Comparison of ENCODE assay signal across 28 cellular contexts in genomic region chr15:81992523-81992922, GRCh38.
"Had no signal": no experiment of that assay in that cellular context is flagged by ENCODE, and none has a peak within 500 bp of the region (broad histone marks: within the 10 kb centered on the region; RNA-seq: fewer than 3 reads in every experiment).

No MANE protein-coding gene starts in this region.

- H3K27me3 Mint-ChIP-seq: progenitor cell of endocrine pancreas had no signal

- H3K79me2 ChIP-seq: parathyroid adenoma had no signal

- H3K9me3 ChIP-seq: ovary, psoas muscle, right lobe of liver, thyroid gland, upper lobe of right lung had no signal

- ATAC-seq: naive thymus-derived CD4-positive, alpha-beta T cell; natural killer cell; psoas muscle; right cardiac atrium; right lobe of liver; stimulated activated effector memory CD8-positive, alpha-beta T cell treated with anti-CD3 and anti-CD28 coated beads, Interleukin-12 subunit alpha, Interleukin-12 subunit beta, amount 100 ng/mL, for 72 hours; stimulated activated naive B cell treated with anti-CD40 and anti-IgM and Interleukin-4, amounts not matched to agents 10 μg/mL and 1 μg/mL and 100 μg/mL, for 72 hours; upper lobe of right lung had no signal

- H2AFZ ChIP-seq: neural progenitor cell, parathyroid adenoma had no signal

- H3K9ac ChIP-seq: neural progenitor cell, parathyroid adenoma had no signal

- H3K36me3 Mint-ChIP-seq: stimulated activated effector memory CD8-positive, alpha-beta T cell treated with anti-CD3 and anti-CD28 coated beads, Interleukin-12 subunit alpha, Interleukin-12 subunit beta, amount 100 ng/mL, for 72 hours had no signal

- H3K27ac Mint-ChIP-seq: naive thymus-derived CD4-positive, alpha-beta T cell; natural killer cell; nephron progenitor cell; neural progenitor cell; progenitor cell of endocrine pancreas; stimulated activated effector memory CD8-positive, alpha-beta T cell treated with anti-CD3 and anti-CD28 coated beads, Interleukin-12 subunit alpha, Interleukin-12 subunit beta, amount 100 ng/mL, for 72 hours; stimulated activated naive B cell treated with anti-CD40 and anti-IgM and Interleukin-4, amounts not matched to agents 10 μg/mL and 1 μg/mL and 100 μg/mL, for 72 hours; stimulated activated naive CD8-positive, alpha-beta T cell treated with anti-CD3 and anti-CD28 coated beads, Interleukin-15, Interleukin-2, amounts not matched to agents 100 ng/mL and 50 ng/mL, for 24 hours had no signal

- H3K4me1 Mint-ChIP-seq: naive thymus-derived CD4-positive, alpha-beta T cell; natural killer cell; stimulated activated effector memory CD8-positive, alpha-beta T cell treated with anti-CD3 and anti-CD28 coated beads, Interleukin-12 subunit alpha, Interleukin-12 subunit beta, amount 100 ng/mL, for 72 hours; stimulated activated naive B cell treated with anti-CD40 and anti-IgM and Interleukin-4, amounts not matched to agents 10 μg/mL and 1 μg/mL and 100 μg/mL, for 72 hours had no signal

- H3K4me2 ChIP-seq: neural progenitor cell had no signal

- H3K4me3 Mint-ChIP-seq: naive thymus-derived CD4-positive, alpha-beta T cell; natural killer cell; nephron progenitor cell; neural progenitor cell; stimulated activated effector memory CD8-positive, alpha-beta T cell treated with anti-CD3 and anti-CD28 coated beads, Interleukin-12 subunit alpha, Interleukin-12 subunit beta, amount 100 ng/mL, for 72 hours; stimulated activated naive B cell treated with anti-CD40 and anti-IgM and Interleukin-4, amounts not matched to agents 10 μg/mL and 1 μg/mL and 100 μg/mL, for 72 hours; stimulated activated naive CD8-positive, alpha-beta T cell treated with anti-CD3 and anti-CD28 coated beads, Interleukin-15, Interleukin-2, amounts not matched to agents 100 ng/mL and 50 ng/mL, for 24 hours had no signal

- H3K4me3 ChIP-seq: neural progenitor cell, ovary, psoas muscle, right lobe of liver, sigmoid colon, stomach, thoracic aorta, thyroid gland, tibial nerve, upper lobe of right lung, uterus had no signal

- H3K27me3 ChIP-seq: neural progenitor cell, ovary, sigmoid colon, thyroid gland, tibial nerve, uterus had no signal

- DNase-seq: naive thymus-derived CD4-positive, alpha-beta T cell; natural killer cell; nephron progenitor cell; occipital lobe; ovary; psoas muscle; right cardiac atrium; right lobe of liver; sigmoid colon; small intestine; stimulated activated CD4-positive, alpha-beta T cell treated with anti-CD3 and anti-CD28 coated beads, Interleukin-15, amount 100 ng/mL, for 24 hours; stimulated activated CD4-positive, alpha-beta T cell treated with anti-CD3 and anti-CD28 coated beads, Interleukin-2, amount 100 ng/mL, for 24 hours; stimulated activated CD4-positive, alpha-beta T cell treated with anti-CD3 and anti-CD28 coated beads, Interleukin-2, amount 100 ng/mL, for 48 hours; stimulated activated CD4-positive, alpha-beta T cell treated with anti-CD3 and anti-CD28 coated beads, Interleukin-4, amount 100 ng/mL, for 24 hours; stimulated activated naive B cell treated with anti-CD40 and anti-IgM and Interleukin-4, amounts not matched to agents 10 μg/mL and 1 μg/mL and 100 μg/mL, for 72 hours; stimulated activated naive CD4-positive, alpha-beta T cell treated with Interleukin-2 at 50 U/mL for 16 hours; stomach; thyroid gland; trophoblast cell; upper lobe of right lung; uterus had no signal

- H3K27ac ChIP-seq: neural progenitor cell, ovary, parathyroid adenoma, psoas muscle, right lobe of liver, sigmoid colon, stomach, thoracic aorta, thyroid gland, tibial nerve, upper lobe of right lung, uterus had no signal

- H3K36me3 ChIP-seq: ovary, right lobe of liver, sigmoid colon, stomach, thoracic aorta, thyroid gland, tibial nerve, upper lobe of right lung, uterus had no signal

- H3K4me1 ChIP-seq: neural progenitor cell, parathyroid adenoma, psoas muscle, right lobe of liver, sigmoid colon, stomach, thyroid gland, tibial nerve, upper lobe of right lung, uterus had no signal
